ENCODE assay signal across 9 cellular contexts in the genomic region with DNA sequence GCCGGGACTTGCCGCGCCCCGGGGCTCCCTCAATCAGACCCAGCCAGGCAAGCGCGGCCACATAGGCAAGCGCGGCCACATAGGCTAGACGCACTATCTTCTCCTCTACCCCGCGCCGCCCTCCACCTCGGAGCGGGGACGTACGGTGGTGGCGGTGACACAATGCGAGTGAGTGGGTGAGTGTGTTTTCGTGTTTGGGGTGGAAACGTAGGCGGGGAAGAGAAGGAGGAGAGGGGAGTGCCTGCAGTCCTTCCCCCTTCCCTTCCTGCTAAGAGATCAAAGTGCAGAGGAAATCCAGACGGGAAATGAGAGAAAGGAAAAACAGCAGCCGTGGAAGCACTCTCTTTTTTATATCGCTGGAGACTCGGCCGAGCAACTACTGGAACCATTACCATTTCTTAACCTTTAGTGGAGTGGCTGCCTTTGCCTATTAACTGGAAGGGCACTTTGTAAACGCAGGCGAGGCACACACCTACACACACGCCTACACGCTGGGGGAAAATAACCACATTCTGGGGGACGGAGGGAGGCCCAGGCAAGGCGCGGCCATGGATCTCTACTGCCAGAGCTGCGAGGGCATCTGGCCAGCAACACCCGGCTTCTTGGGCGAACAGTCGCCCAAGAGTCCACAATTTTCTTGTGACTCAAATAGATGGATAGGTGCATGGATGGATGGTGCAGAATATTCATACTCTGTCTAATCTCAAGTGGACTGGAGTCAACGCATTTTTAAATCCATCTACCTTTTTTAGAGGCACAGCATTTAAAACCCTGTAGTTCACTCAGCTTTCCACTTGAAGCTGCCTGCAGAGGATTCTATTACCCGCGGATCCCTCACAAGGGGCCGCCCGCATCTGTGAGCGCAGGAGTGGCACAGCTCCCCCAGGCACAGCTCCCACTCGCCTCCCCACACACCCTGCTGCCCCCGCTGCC. TPM values are rescaled to one million over a fixed set of nuclear protein-coding genes. Genes with fewer than 3 reads are reported as not detected.
DNase-seq lines count a peak whose midpoint lies in the region; ATAC-seq, FAIRE-seq and TF ChIP-seq lines count a peak whose summit lies in the region.
"Had no signal": no experiment of that assay in that cellular context is flagged by ENCODE, and none has a peak within 500 bp of the region (broad histone marks: within the 10 kb centered on the region; RNA-seq: fewer than 3 reads in every experiment).

No MANE protein-coding gene starts in this region.

- no peaks in the 10 kb centered on the region for H3K9me3 Mint-ChIP-seq in neural crest cell
- H3K9me3 Mint-ChIP-seq: activated B cell treated with CpG ODN at 0.5 μM for 24 hours had no signal

- no peak for FAIRE-seq in GM19239 (lab: Jason Lieb, UNC)

- H3K36me3 Mint-ChIP-seq in neural crest cell (ENCODE audit: low read depth): no peaks in the 10 kb centered on the region

- peak; percentile 55 for DNase-seq in A172 (ENCODE audit: low spot score)
- DNase-seq in HL-60 (ENCODE audit: low read depth in 1 of 2, low spot score in 1 of 2): peak in 1 of 2 experiments; percentile 3
- DNase-seq in T1000 (lab: John Stamatoyannopoulos, UW): peak; percentile 15
- no peak for DNase-seq in fibroblast of villous mesenchyme (ENCODE audit: low read depth)
- peak; percentile 24 for DNase-seq in neural crest cell (ENCODE audit: low read depth, low spot score)
- no peak for DNase-seq in GM19239 (ENCODE audit: insufficient read length, low spot score)
- DNase-seq in DMS153 (lab: John Stamatoyannopoulos, UW): no peak
- DNase-seq: activated B cell treated with CpG ODN at 0.5 μM for 24 hours had no signal

- no peak for ATAC-seq in GM21526 (IDR thresholded peaks at IDR 0.05; ENCODE audit: low FRiP score, unreplicated experiment)

- H3K4me3 Mint-ChIP-seq in neural crest cell: peak overlapping the region; percentile 91
- H3K4me3 Mint-ChIP-seq: activated B cell treated with CpG ODN at 0.5 μM for 24 hours had no signal

- no peak overlapping the region for H3K27ac ChIP-seq in HL-60 (replicated peaks)

- H3K27me3 ChIP-seq in HL-60 (ENCODE audit: insufficient read depth, poor library complexity, severe bottlenecking): no peaks in the 10 kb centered on the region

- H3K27me3 Mint-ChIP-seq in neural crest cell (ENCODE audit: low read depth): peaks cover 69% of the 10 kb centered on the region

- TF ChIP-seq CTCF in HL-60 (IDR thresholded peaks at IDR 0.05; ENCODE audit: insufficient read depth, low read length): no peak
- no peak for TF ChIP-seq CTCF in fibroblast of villous mesenchyme (IDR thresholded peaks at IDR 0.05; ENCODE audit: insufficient read depth, low read depth, low read length)
- TF ChIP-seq CTCF in neural crest cell (conservative IDR thresholded peaks at IDR 0.05): no peak

- peak overlapping the region; percentile 64 for H3K27ac Mint-ChIP-seq in neural crest cell (ENCODE audit: unreplicated experiment)
- H3K27ac Mint-ChIP-seq: activated B cell treated with CpG ODN at 0.5 μM for 24 hours had no signal

- peaks cover 31% of the 10 kb centered on the region for H3K4me1 Mint-ChIP-seq in neural crest cell

- H3K4me3 ChIP-seq in HL-60 (replicated peaks; ENCODE audit: insufficient read depth, low read length): peak overlapping the region; percentile 64
- H3K4me3 ChIP-seq in fibroblast of villous mesenchyme (ENCODE audit: low read depth, low read length): peak overlapping the region; percentile 58

RNA-seq across cellular contexts. Expression of gene EDIL3, which starts 2.1 kb away (rescaled TPM):
- total RNA-seq in A172 (2014; rRNA removed; shearing (Covaris generic)): 56.5 and 75.7 TPM in 2 replicates
- total RNA-seq in fibroblast of villous mesenchyme: 57.0 and 108 TPM in 2 replicates
- 0.84 and 1.2 TPM in 2 replicates for total RNA-seq in neural crest cell
- total RNA-seq: activated B cell treated with CpG ODN at 0.5 μM for 24 hours had no signal

Comparison
In these comparisons a context has a peak if more than half of its experiments do, and no peak if none do; other contexts are left out.
1. DNase-seq: peak in A172 (single experiment), T1000 (single experiment) and neural crest cell (single experiment); none in fibroblast of villous mesenchyme (single experiment), GM19239 (single experiment) and DMS153 (single experiment).
2. RNA of gene EDIL3, which starts 2.1 kb away (total RNA-seq): 57.0 to 108 TPM in fibroblast of villous mesenchyme and 56.5 to 75.7 TPM in A172; 0.84 to 1.2 TPM in neural crest cell; every median in the first group is over 10 times any median in the second.